35 cellular contexts compared by ENCODE assay signal in the genomic region with DNA sequence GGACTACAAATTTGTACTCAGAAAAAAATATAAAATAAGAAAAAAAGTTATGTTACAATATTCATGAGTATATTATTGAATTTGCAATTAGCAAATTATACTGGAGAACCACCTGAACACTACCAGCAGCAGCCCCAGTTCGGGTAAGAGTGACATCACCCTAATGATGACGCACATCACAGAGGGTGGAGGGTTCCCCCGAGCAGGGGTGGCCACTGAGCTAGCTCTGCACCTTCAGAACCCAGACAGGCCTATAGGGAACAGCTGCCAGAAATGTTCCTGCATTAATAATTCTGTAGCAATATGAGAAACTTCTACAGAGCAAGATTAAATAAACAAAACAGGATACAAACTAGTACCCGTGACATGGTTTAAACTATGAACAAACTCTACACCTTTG.
"Had no signal": no experiment of that assay in that cellular context is flagged by ENCODE, and none has a peak within 500 bp of the region (broad histone marks: within the 10 kb centered on the region; RNA-seq: fewer than 3 reads in every experiment).

No MANE protein-coding gene starts in this region.

- H3K27ac ChIP-seq: Peyer's patch, SJSA1, VCaP had no signal

- H3K9me3 ChIP-seq: adrenal gland, MG63, Peyer's patch, SJSA1, SK-N-SH had no signal

- H3K4me2 ChIP-seq: SK-N-SH had no signal

- H3K36me3 ChIP-seq: adrenal gland, MG63, Peyer's patch, SJSA1 had no signal

- H3K4me1 ChIP-seq: SJSA1 had no signal

- H3K27me3 ChIP-seq: adrenal gland, MG63, Peyer's patch, SJSA1 had no signal

- ATAC-seq: activated naive CD4-positive, alpha-beta T cell treated with anti-CD3 and anti-CD28 coated beads, Interleukin-2, amount 50 U/mL, for 72 hours; activated T-cell treated with anti-CD3 and anti-CD28 coated beads, Interleukin-2, amount 50 U/mL, for 4 hours; PC-3; T-helper 17 cell had no signal

- H3K4me3 ChIP-seq: adrenal gland, MG63, Peyer's patch, SJSA1 had no signal

- H3K9ac ChIP-seq: SK-N-SH had no signal

- DNase-seq: activated B cell treated with CpG ODN at 0.5 μM for 24 hours; activated CD4-positive, alpha-beta memory T cell treated with anti-CD3 and anti-CD28 coated beads for 36 hours; activated CD4-positive, alpha-beta T cell treated with anti-CD3 and anti-CD28 coated beads for 4 hours; activated CD4-positive, alpha-beta T cell treated with anti-CD3 and anti-CD28 coated beads, Interleukin-2, amount 50 U/mL, for 1 hour; activated CD4-positive, CD25-positive, alpha-beta regulatory T cell treated with anti-CD3 and anti-CD28 coated beads, Interleukin-2, amount 50 U/mL, for 72 hours; activated CD8-positive, alpha-beta memory T cell treated with anti-CD3 and anti-CD28 coated beads, Interleukin-2, amount 50 U/mL, for 4 hours; activated gamma-delta T cell treated with Interleukin-2 at 50 U/mL for 16 hours; activated naive CD4-positive, alpha-beta T cell treated with anti-CD3 and anti-CD28 coated beads for 36 hours; activated T-cell treated with anti-CD3 and anti-CD28 coated beads for 4 hours; activated T-cell treated with anti-CD3 and anti-CD28 coated beads, Interleukin-2, amount 50 U/mL, for 4 hours; anterior cingulate cortex; central memory CD4-positive, alpha-beta T cell; Kasumi-1; KG1; MG63; NCI-H1048; NCI-H1436 treated with DMSO at 0.1 percent for 48 hours; NCI-H1694 treated with DMSO at 0.1 percent for 48 hours; NCI-H2029; NCI-H2107; NCI-H2171; NCI-H510A; NCI-H526; NCI-H748 treated with DMSO at 0.1 percent for 48 hours; NK-92 treated with Interleukin-12 subunit alpha and Interleukin-12 subunit beta, amount 100 ng/mL, for 24 hours; PC-3; Peyer's patch; RPMI8226; SHP77 treated with DMSO at 0.1 percent for 48 hours; SK-N-SH; T-helper 17 cell had no signal
